ENCODE assay signal across 8 cellular contexts in genomic region chr12:50174971-50175715, GRCh38. TPM values are rescaled to one million over a fixed set of nuclear protein-coding genes. Genes with fewer than 3 reads are reported as not detected.
DNase-seq lines count a peak whose midpoint lies in the region; ATAC-seq and TF ChIP-seq lines count a peak whose summit lies in the region.

No MANE protein-coding gene starts in this region.

- no peak overlapping the region for H3K27ac Mint-ChIP-seq in Calu3 (ENCODE audit: unreplicated experiment)

- CTCF ChIA-PET in Calu3 (lab: Charles Lee) = interaction anchor here (1.0 to 1.2 kb wide), 3 partner anchors 8 to 139 kb away, joined by 3 to 6 read pairs (median 3); partner anchors contain the start of genes CERS5 and COX14

- intact Hi-C loops in Calu3 (cut with micrococcal nuclease; ENCODE audit: unreplicated experiment) = loop anchor here (5.0 kb wide), 1 partner anchor 98 kb away; no protein-coding TSS in a partner anchor

- H3K27me3 ChIP-seq in mesendoderm (ENCODE audit: insufficient read depth, low read length, poor library complexity) = no peaks in the 10 kb centered on the region

- no peak overlapping the region for H3K4ac ChIP-seq in mesendoderm (ENCODE audit: low read depth, low read length)

- no peak overlapping the region for H3K18ac ChIP-seq in mesendoderm (ENCODE audit: low read length)

- no peak overlapping the region for H3K23ac ChIP-seq in mesendoderm (ENCODE audit: low read length)

- H3K4me3 Mint-ChIP-seq in Calu3 (ENCODE audit: low read depth, unreplicated experiment) = no peak overlapping the region

- H3K36me3 ChIP-seq in mesendoderm (ENCODE audit: control insufficient read depth, insufficient read depth, low read length) = peaks cover 5% of the 10 kb centered on the region

- no peak overlapping the region for H4K5ac ChIP-seq in mesendoderm (ENCODE audit: low read length)

- no peak overlapping the region for H2BK120ac ChIP-seq in mesendoderm (ENCODE audit: low read depth, low read length)

- H3K27ac ChIP-seq in mesendoderm (ENCODE audit: low read depth, low read length) = no peak overlapping the region

- no peaks in the 10 kb centered on the region for H3K4me1 Mint-ChIP-seq in Calu3 (ENCODE audit: low read depth, unreplicated experiment)

- no peak overlapping the region for H3K9ac ChIP-seq in mesendoderm (ENCODE audit: low read length)

- no peak overlapping the region for H2BK5ac ChIP-seq in mesendoderm (ENCODE audit: low read length)

- ATAC-seq in GM19035 (IDR thresholded peaks at IDR 0.05; ENCODE audit: unreplicated experiment) (no peak), HG03097 (IDR thresholded peaks at IDR 0.05; ENCODE audit: low FRiP score, unreplicated experiment) (no peak)

- TF ChIP-seq CTCF in Calu3 (IDR thresholded peaks at IDR 0.05; ENCODE audit: unreplicated experiment) = peak; percentile 20

- H3K79me2 ChIP-seq in mesendoderm (ENCODE audit: control insufficient read depth, insufficient read depth, low read length) = no peaks in the 10 kb centered on the region

- H2BK15ac ChIP-seq in mesendoderm (replicated peaks; ENCODE audit: low read depth) = no peak overlapping the region

- no peak overlapping the region for H4K8ac ChIP-seq in mesendoderm (ENCODE audit: low read depth, low read length)

- no peaks in the 10 kb centered on the region for H3K27me3 Mint-ChIP-seq in Calu3 (ENCODE audit: unreplicated experiment)

- no peak overlapping the region for H3K4me2 ChIP-seq in mesendoderm (ENCODE audit: low read length)

- no CpG with 5 or more reads among the region's 16 CpGs for WGBS in mesendoderm (ENCODE audit: extremely low coverage, insufficient coverage, low lambda C conversion rate)

- H2AK5ac ChIP-seq in mesendoderm (ENCODE audit: low read length) = no peak overlapping the region

- no peaks in the 10 kb centered on the region for H3K4me1 ChIP-seq in mesendoderm (ENCODE audit: control insufficient read depth, low read depth, low read length)

- H3K56ac ChIP-seq in mesendoderm (ENCODE audit: low read length) = no peak overlapping the region

- H3K79me1 ChIP-seq in mesendoderm (ENCODE audit: low read length) = no peaks in the 10 kb centered on the region

- no peak overlapping the region for H3K4me3 ChIP-seq in mesendoderm (ENCODE audit: low read length)

- no peaks in the 10 kb centered on the region for H3K9me3 Mint-ChIP-seq in Calu3 (ENCODE audit: low read depth, unreplicated experiment)

- no peaks in the 10 kb centered on the region for H3K36me3 Mint-ChIP-seq in Calu3 (ENCODE audit: insufficient read depth, unreplicated experiment)

- peak; percentile 13 for DNase-seq in Calu3
- peak; percentile 68 for DNase-seq in HS-5 (ENCODE audit: low read depth)
- DNase-seq in OCI-M1 (lab: John Stamatoyannopoulos, UW) = peak; percentile 81
- DNase-seq in dermis blood vessel endothelial cell = peak; percentile 89
- DNase-seq in mesendoderm = peak; percentile 70
- no peak for DNase-seq in stimulated activated CD4-positive, alpha-beta T cell treated with anti-CD3 and anti-CD28 coated beads, Interleukin-15, amount 100 ng/mL, for 24 hours

- BruUV-seq in Calu3 (replicated peaks; lab: Mats Ljungman, UMichigan) = no TSS peak

RNA-seq across cellular contexts. Expression of gene CERS5, which starts 8.0 kb away (rescaled TPM):
- total RNA-seq in Calu3 (2022) = 27.3 and 28.2 TPM in 2 replicates
- 24.5 and 46.0 TPM in 2 replicates for total RNA-seq in dermis blood vessel endothelial cell
- polyA plus RNA-seq in mesendoderm (2013, experiment 1 of 2) = 37.5 TPM
- polyA plus RNA-seq in mesendoderm (2013, experiment 2 of 2) = 35.9 TPM
